Comparison of ENCODE assay signal across 8 cellular contexts in genomic region chr17:77374170-77374936, GRCh38.
DNase-seq lines count a peak whose midpoint lies in the region; ATAC-seq and TF ChIP-seq lines count a peak whose summit lies in the region.

No MANE protein-coding gene starts in this region.

- intact Hi-C loops in head of caudate nucleus (cut with DNase I): no loop called here
- intact Hi-C loops in transverse colon (cut with DNase I; ENCODE audit: low total_unique reads): loop anchor here (5.0 kb wide), 1 partner anchor 103 kb away; no protein-coding TSS in a partner anchor

- peaks cover 79% of the 10 kb centered on the region for H3K4me1 Mint-ChIP-seq in osteocyte (ENCODE audit: unreplicated experiment)

- no peaks in the 10 kb centered on the region for H3K36me3 Mint-ChIP-seq in osteocyte (ENCODE audit: unreplicated experiment)

- TF ChIP-seq POLR2A in transverse colon (IDR thresholded peaks at IDR 0.05): peak; percentile 80

- H3K4me1 ChIP-seq in SJSA1 (replicated peaks): peaks cover 45% of the 10 kb centered on the region
- peaks cover 49 to 75% (median 65%) of the 10 kb centered on the region in 4 donors for H3K4me1 ChIP-seq in transverse colon

- peak overlapping the region; percentile 90 for H3K27ac Mint-ChIP-seq in osteocyte (ENCODE audit: unreplicated experiment)

- in situ Hi-C loops in transverse colon (cut with MboI; ENCODE audit: low pct_ligation_motif_present in 1 of 4, low pct_unique_long_range_greater_than_20kb in 1 of 4, low sequenced_read_pairs in 3 of 4): no loop called here

- TF ChIP-seq CTCF in osteocyte (IDR thresholded peaks at IDR 0.05) (peak; percentile 51), transverse colon (IDR thresholded peaks at IDR 0.05) (peak in 2 of 5 experiments; percentile 19 to 34)

- peak overlapping the region; percentile 96 for H3K4me3 Mint-ChIP-seq in osteocyte (ENCODE audit: unreplicated experiment)

- peak overlapping the region; percentile 54 for H3K4me3 ChIP-seq in SJSA1
- peak overlapping the region; percentile 63 to 73 (median 69) for H3K4me3 ChIP-seq in transverse colon

- ATAC-seq in GM21423 (IDR thresholded peaks at IDR 0.05; ENCODE audit: unreplicated experiment): peak; percentile 25
- no peak for ATAC-seq in GM21619 (IDR thresholded peaks at IDR 0.05; ENCODE audit: unreplicated experiment)
- no peak for ATAC-seq in HG03520 (IDR thresholded peaks at IDR 0.05; ENCODE audit: unreplicated experiment)

- H3K9me3 ChIP-seq in SJSA1 (replicated peaks) (0 out of 2 replicates have a peak, but pooled peaks cover 3% of the 10 kb centered on the region), transverse colon (no peaks in the 10 kb centered on the region)

- H3K27ac ChIP-seq in SJSA1: no peak overlapping the region
- H3K27ac ChIP-seq in transverse colon: peak overlapping the region; percentile 91 to 96 (median 94)

- TF ChIP-seq EP300 in transverse colon (IDR thresholded peaks at IDR 0.05; ENCODE audit: low read depth): no peak

- no peaks in the 10 kb centered on the region for H3K9me3 Mint-ChIP-seq in osteocyte (ENCODE audit: unreplicated experiment)

- DNase-seq in SJSA1 (ENCODE audit: low read depth in 1 of 2, low spot score in 2 of 2): peak in 1 of 2 experiments; percentile 43
- DNase-seq in activated naive CD8-positive, alpha-beta T cell treated with anti-CD3 and anti-CD28 coated beads, Interleukin-2, amount 50 U/mL, for 16 hours (ENCODE audit: low read depth, low spot score): peak; percentile 42
- DNase-seq in head of caudate nucleus: peak in 22 of 42 donors; percentile 20 to 71 (median 44)
- peak; percentile 91 for DNase-seq in osteocyte (ENCODE audit: extremely low spot score, unreplicated experiment)
- DNase-seq in transverse colon: peak; percentile 78

- 21% methylated on average over 28 of the region's 34 CpGs; no CpG with 5 or more reads in 1 of the 2 donors for WGBS in transverse colon (ENCODE audit: low coverage in 1 of 2), 2 donors

- no peaks in the 10 kb centered on the region for H3K27me3 ChIP-seq in SJSA1 (replicated peaks)
- H3K27me3 ChIP-seq in transverse colon: no peaks in the 10 kb centered on the region

- no peaks in the 10 kb centered on the region for H3K27me3 Mint-ChIP-seq in osteocyte (ENCODE audit: unreplicated experiment)

- H3K36me3 ChIP-seq in SJSA1 (peaks cover 23% of the 10 kb centered on the region), transverse colon (no peaks in the 10 kb centered on the region)
